ENCODE assay signal across 17 cellular contexts in genomic region chr3:56868706-56869105, GRCh38.
DNase-seq lines count a peak whose midpoint lies in the region; ATAC-seq, FAIRE-seq and TF ChIP-seq lines count a peak whose summit lies in the region.
"Had no signal": no experiment of that assay in that cellular context is flagged by ENCODE, and none has a peak within 500 bp of the region (broad histone marks: within the 10 kb centered on the region; RNA-seq: fewer than 3 reads in every experiment).

No MANE protein-coding gene starts in this region.

- FAIRE-seq in frontal cortex (lab: Jason Lieb, UNC): no peak
- FAIRE-seq: K562 had no signal

- TF ChIP-seq EP300 in SK-N-SH (IDR thresholded peaks at IDR 0.05; ENCODE audit: borderline replicate concordance in 1 of 2, low read depth in 1 of 2, low read length in 1 of 2): no peak

- H3K9ac ChIP-seq in SK-N-SH: no peak overlapping the region

- peaks cover 59% of the 10 kb centered on the region for H3K4me1 Mint-ChIP-seq in CD4-positive, alpha-beta T cell (ENCODE audit: low read depth)
- H3K4me1 Mint-ChIP-seq: B cell had no signal

- H3K27ac ChIP-seq in CD4-positive, alpha-beta T cell (ENCODE audit: low read depth, low read length): no peak overlapping the region
- H3K27ac ChIP-seq in SK-N-SH (ENCODE audit: low read depth in 2 of 2, low read length in 1 of 2): no peak overlapping the region
- H3K27ac ChIP-seq: 22Rv1 had no signal

- H3K4me3 ChIP-seq in SK-N-SH (ENCODE audit: low read depth in 2 of 2, low read length in 1 of 2): no peak overlapping the region
- H3K4me3 ChIP-seq: K562 had no signal

- H3K27me3 Mint-ChIP-seq in CD4-positive, alpha-beta T cell: no peaks in the 10 kb centered on the region
- H3K27me3 Mint-ChIP-seq: B cell had no signal

- no peak overlapping the region for H3K4me2 ChIP-seq in SK-N-SH

- H3F3A ChIP-seq in SK-N-SH (replicated peaks; ENCODE audit: insufficient read depth): no peaks in the 10 kb centered on the region

- H4K20me1 ChIP-seq in SK-N-SH (ENCODE audit: insufficient read depth): no peaks in the 10 kb centered on the region

- H3K36me3 ChIP-seq in SK-N-SH (replicated peaks in 1 of 2; ENCODE audit: control insufficient read depth in 1 of 2, insufficient read depth in 2 of 2, low read length in 1 of 2): no peaks in the 10 kb centered on the region

- peaks cover 0 to 11% of the 10 kb centered on the region in 2 experiments; a peak in 2 of 4 replicates for H3K4me1 ChIP-seq in SK-N-SH (ENCODE audit: control insufficient read depth in 1 of 2, insufficient read depth in 2 of 2, low read depth in 1 of 2, low read length in 1 of 2)

- CTCF ChIA-PET in CD4-positive, alpha-beta T cell (lab: Charles Lee): interaction anchor here (1.8 kb wide), 1 partner anchor 16 kb away, joined by 3 read pairs; no protein-coding TSS in a partner anchor
- CTCF ChIA-PET in SK-N-SH (lab: Yijun Ruan, JAX): interaction anchor here (2.0 to 4.4 kb wide), 2 partner anchors 8 to 120 kb away, joined by 5 to 20 read pairs; no protein-coding TSS in a partner anchor

- POLR2A ChIA-PET in CD4-positive, alpha-beta T cell (lab: Charles Lee): interaction anchor here (0.7 to 1.5 kb wide), 4 partner anchors 9 to 994 kb away, joined by 3 to 4 read pairs (median 3); partner anchors contain the start of gene ARHGEF3
- POLR2A ChIA-PET in SK-N-SH (lab: Yijun Ruan, JAX): interaction anchor here (0.6 kb wide), 1 partner anchor 340 kb away, joined by 3 read pairs; no protein-coding TSS in a partner anchor

- no peaks in the 10 kb centered on the region for H3K9me3 ChIP-seq in CD4-positive, alpha-beta T cell (ENCODE audit: control insufficient read depth, low read length)
- no peaks in the 10 kb centered on the region for H3K9me3 ChIP-seq in SK-N-SH

- H3K9me3 Mint-ChIP-seq in CD4-positive, alpha-beta T cell: no peaks in the 10 kb centered on the region
- H3K9me3 Mint-ChIP-seq: H9 had no signal

- DNase-seq in NCI-H82 (lab: John Stamatoyannopoulos, UW): peak; percentile 41
- no peak for DNase-seq in NCI-H82 treated with DMSO at 0.1 percent for 48 hours (lab: John Stamatoyannopoulos, UW; ENCODE audit: unreplicated experiment)
- DNase-seq in CD4-positive, alpha-beta T cell: no peak
- no peak for DNase-seq in SK-N-SH
- peak; percentile 47 for DNase-seq in left kidney (ENCODE audit: low read depth, low spot score)
- no peak for DNase-seq in glomerular visceral epithelial cell (ENCODE audit: extremely low spot score)
- no peak for DNase-seq in frontal cortex (ENCODE audit: low spot score in 2 of 2)
- DNase-seq: DMS79 treated with DMSO at 0.1 percent for 48 hours, H9, NCI-H1436, NCI-H2029, NCI-H2171, NCI-H446 had no signal

- no peaks in the 10 kb centered on the region for H3K27me3 ChIP-seq in CD4-positive, alpha-beta T cell (ENCODE audit: control insufficient read depth, insufficient read depth, low read length)
- no peaks in the 10 kb centered on the region for H3K27me3 ChIP-seq in SK-N-SH (ENCODE audit: insufficient read depth)

- no peaks in the 10 kb centered on the region for H3K36me3 Mint-ChIP-seq in CD4-positive, alpha-beta T cell (ENCODE audit: low read depth)

- ATAC-seq in CD4-positive, alpha-beta T cell (ENCODE audit: poor library complexity): no peak
- ATAC-seq in HG02870 (IDR thresholded peaks at IDR 0.05; ENCODE audit: unreplicated experiment): no peak
- ATAC-seq: K562 had no signal

- H3K79me2 ChIP-seq in SK-N-SH (ENCODE audit: insufficient read depth): no peaks in the 10 kb centered on the region

- intact Hi-C loops in CD4-positive, alpha-beta T cell (cut with DNase I, micrococcal nuclease): loop anchor here in 1 of 2 experiments (10.0 kb wide), 1 partner anchor 54 kb away; no protein-coding TSS in a partner anchor

- no peaks in the 10 kb centered on the region for H3K9me2 ChIP-seq in SK-N-SH

- no peak for TF ChIP-seq CTCF in CD4-positive, alpha-beta T cell (IDR thresholded peaks at IDR 0.05)
- TF ChIP-seq CTCF in SK-N-SH (IDR thresholded peaks at IDR 0.05): no peak

- peak overlapping the region; percentile 56 for H3K27ac Mint-ChIP-seq in CD4-positive, alpha-beta T cell
- H3K27ac Mint-ChIP-seq: B cell, H9 had no signal

- no peak overlapping the region for H3K4me3 Mint-ChIP-seq in CD4-positive, alpha-beta T cell
- H3K4me3 Mint-ChIP-seq: B cell, H9 had no signal

- 26% methylated on average over 5 of the region's 5 CpGs for WGBS in SK-N-SH (ENCODE audit: low lambda C conversion rate)

- H2AFZ ChIP-seq in SK-N-SH (ENCODE audit: low read depth): no peak overlapping the region

- no peak for TF ChIP-seq RAD21 in SK-N-SH (IDR thresholded peaks at IDR 0.05; ENCODE audit: low read length)

TF ChIP-seq in SK-N-SH, 30 proteins besides CTCF, POLR2A, EP300 and RAD21:
- peak; percentile 15 for TF ChIP-seq CHD2 (IDR thresholded peaks at IDR 0.05; ENCODE audit: low read length, partially characterized antibody)
- TF ChIP-seq RCOR1 (IDR thresholded peaks at IDR 0.05; ENCODE audit: low read length): no peak
- TF ChIP-seq MXI1 (IDR thresholded peaks at IDR 0.05; ENCODE audit: low read depth, low read length): no peak
TF ChIP-seq in SK-N-SH: peak in this region for 1.

Comparison
In these comparisons a context has a peak if more than half of its experiments do, and no peak if none do; other contexts are left out.
1. DNase-seq: peak in NCI-H82 (single experiment) and left kidney (single experiment); none in NCI-H82 treated with DMSO at 0.1 percent for 48 hours (single experiment), CD4-positive, alpha-beta T cell (0 of 10), SK-N-SH (single experiment), glomerular visceral epithelial cell (single experiment) and frontal cortex (0 of 2).